ENCODE assay signal across 29 cellular contexts in genomic region chr6:90669420-90669819, GRCh38.
"Had no signal": no experiment of that assay in that cellular context is flagged by ENCODE, and none has a peak within 500 bp of the region (broad histone marks: within the 10 kb centered on the region; RNA-seq: fewer than 3 reads in every experiment).

No MANE protein-coding gene starts in this region.

- H2AFZ ChIP-seq: hepatocyte had no signal

- H3K79me2 ChIP-seq: hepatocyte had no signal

- H3K4me1 Mint-ChIP-seq: immature natural killer cell; natural killer cell; stimulated activated naive B cell treated with anti-CD40 and anti-IgM and Interleukin-4, amounts not matched to agents 10 μg/mL and 1 μg/mL and 100 μg/mL, for 72 hours had no signal

- H3K4me3 Mint-ChIP-seq: dendritic cell treated with granulocyte-macrophage colony-stimulating factor and Interleukin-4, amounts not matched to agents 40 ng/mL and 50 ng/mL, for 4 days; endodermal cell; immature natural killer cell; natural killer cell; stimulated activated naive B cell treated with anti-CD40 and anti-IgM and Interleukin-4, amounts not matched to agents 10 μg/mL and 1 μg/mL and 100 μg/mL, for 72 hours; stimulated activated naive CD8-positive, alpha-beta T cell treated with anti-CD3 and anti-CD28 coated beads, Interleukin-15, Interleukin-2, amounts not matched to agents 100 ng/mL and 50 ng/mL, for 24 hours had no signal

- H3K27me3 Mint-ChIP-seq: dendritic cell treated with granulocyte-macrophage colony-stimulating factor and Interleukin-4, amounts not matched to agents 40 ng/mL and 50 ng/mL, for 4 days had no signal

- ATAC-seq: esophagus mucosa; gastrocnemius medialis; left colon; lower lobe of right lung; natural killer cell; pancreas; right lobe of liver; stimulated activated naive B cell treated with anti-CD40 and anti-IgM and Interleukin-4, amounts not matched to agents 10 μg/mL and 1 μg/mL and 100 μg/mL, for 72 hours had no signal

- H3K27me3 ChIP-seq: colonic mucosa, gastrocnemius medialis, neutrophil, pancreas, right lobe of liver, tibial nerve, upper lobe of left lung had no signal

- H3K4me1 ChIP-seq: colonic mucosa, gastrocnemius medialis, left ventricle myocardium inferior, lower lobe of right lung, pancreas, right lobe of liver, tibial nerve, upper lobe of left lung had no signal

- H3K36me3 Mint-ChIP-seq: immature natural killer cell; natural killer cell; stimulated activated naive B cell treated with anti-CD40 and anti-IgM and Interleukin-4, amounts not matched to agents 10 μg/mL and 1 μg/mL and 100 μg/mL, for 72 hours had no signal

- DNase-seq: colonic mucosa; effector CD8-positive, alpha-beta T cell; endodermal cell; foreskin fibroblast; gastrocnemius medialis; head of caudate nucleus; immature natural killer cell; islet precursor cell; kidney glomerular epithelial cell; left colon; left ventricle myocardium inferior; lower lobe of right lung; natural killer cell; pancreas; retina; right lobe of liver; small intestine; stimulated activated CD4-positive, alpha-beta T cell treated with anti-CD3 and anti-CD28 coated beads, Interleukin-15, amount 100 ng/mL, for 24 hours; stimulated activated CD4-positive, alpha-beta T cell treated with anti-CD3 and anti-CD28 coated beads, Interleukin-2, amount 100 ng/mL, for 48 hours; stimulated activated naive B cell treated with anti-CD40 and anti-IgM and Interleukin-4, amounts not matched to agents 10 μg/mL and 1 μg/mL and 100 μg/mL, for 72 hours; upper lobe of left lung had no signal

- H3K27ac ChIP-seq: colonic mucosa, epithelial cell of prostate, gastrocnemius medialis, hepatocyte, left ventricle myocardium inferior, lower lobe of right lung, neutrophil, pancreas, right lobe of liver, thoracic aorta, tibial nerve, upper lobe of left lung had no signal

- H3K27ac Mint-ChIP-seq: dendritic cell treated with granulocyte-macrophage colony-stimulating factor and Interleukin-4, amounts not matched to agents 40 ng/mL and 50 ng/mL, for 4 days; endodermal cell; immature natural killer cell; natural killer cell; stimulated activated naive B cell treated with anti-CD40 and anti-IgM and Interleukin-4, amounts not matched to agents 10 μg/mL and 1 μg/mL and 100 μg/mL, for 72 hours; stimulated activated naive CD8-positive, alpha-beta T cell treated with anti-CD3 and anti-CD28 coated beads, Interleukin-15, Interleukin-2, amounts not matched to agents 100 ng/mL and 50 ng/mL, for 24 hours had no signal

- H3K9me3 Mint-ChIP-seq: dendritic cell treated with granulocyte-macrophage colony-stimulating factor and Interleukin-4, amounts not matched to agents 40 ng/mL and 50 ng/mL, for 4 days; endodermal cell; immature natural killer cell; natural killer cell; stimulated activated naive B cell treated with anti-CD40 and anti-IgM and Interleukin-4, amounts not matched to agents 10 μg/mL and 1 μg/mL and 100 μg/mL, for 72 hours; stimulated activated naive CD8-positive, alpha-beta T cell treated with anti-CD3 and anti-CD28 coated beads, Interleukin-15, Interleukin-2, amounts not matched to agents 100 ng/mL and 50 ng/mL, for 24 hours had no signal

- H3K4me2 ChIP-seq: hepatocyte had no signal

- H3K9me3 ChIP-seq: colonic mucosa, gastrocnemius medialis, left ventricle myocardium inferior, lower lobe of right lung, neutrophil, pancreas, right lobe of liver, thoracic aorta, tibial nerve, upper lobe of left lung had no signal

- H3K36me3 ChIP-seq: colonic mucosa, gastrocnemius medialis, left ventricle myocardium inferior, lower lobe of right lung, neutrophil, pancreas, right lobe of liver, thoracic aorta, tibial nerve, upper lobe of left lung had no signal

- H3K4me3 ChIP-seq: colonic mucosa, gastrocnemius medialis, hepatocyte, left ventricle myocardium inferior, lower lobe of right lung, pancreas, right lobe of liver, thoracic aorta, tibial nerve, upper lobe of left lung had no signal
